13 cellular contexts compared by ENCODE assay signal in the genomic region with DNA sequence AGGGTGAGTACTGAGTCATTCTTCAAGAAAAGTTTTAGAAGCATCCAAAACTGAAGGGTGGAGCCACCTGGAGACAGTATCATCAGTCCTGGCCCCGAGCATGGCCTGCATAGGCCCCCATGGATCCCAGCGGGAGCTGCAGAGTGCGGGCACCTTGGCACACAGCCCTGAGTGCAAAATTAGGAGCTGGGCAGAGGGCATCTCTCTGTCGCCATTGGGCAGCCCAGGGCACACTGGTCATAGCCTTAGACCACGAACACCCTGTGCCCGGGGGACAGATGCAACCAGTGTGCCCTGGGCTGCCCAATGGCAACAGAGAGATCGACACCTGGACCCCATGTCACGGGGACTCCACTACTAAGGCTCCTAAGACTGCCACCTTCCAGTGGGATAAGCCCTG. TPM values are rescaled to one million over a fixed set of nuclear protein-coding genes. Genes with fewer than 3 reads are reported as not detected.
DNase-seq lines count a peak whose midpoint lies in the region; ATAC-seq and TF ChIP-seq lines count a peak whose summit lies in the region.
"Had no signal": no experiment of that assay in that cellular context is flagged by ENCODE, and none has a peak within 500 bp of the region (broad histone marks: within the 10 kb centered on the region; RNA-seq: fewer than 3 reads in every experiment).

No MANE protein-coding gene starts in this region.

- H3K4me3 ChIP-seq in gastrocnemius medialis = peak overlapping the region in 2 of 4 donors; percentile 41 to 43
- H3K4me3 ChIP-seq: GM12878 had no signal

- peaks cover 5% of the 10 kb centered on the region for H3K36me3 Mint-ChIP-seq in activated T-helper 17 cell treated with anti-CD3 and anti-CD28 coated beads, Interleukin-2, amount 50 U/mL, for 72 hours (ENCODE audit: low read depth)
- H3K36me3 Mint-ChIP-seq: CD14-positive monocyte had no signal

- no peaks in the 10 kb centered on the region for H3K27me3 ChIP-seq in gastrocnemius medialis

- H3K4me3 Mint-ChIP-seq in stimulated activated naive CD8-positive, alpha-beta T cell treated with anti-CD3 and anti-CD28 coated beads, Interleukin-15, amount 100 ng/mL, for 72 hours = no peak overlapping the region
- H3K4me3 Mint-ChIP-seq in activated T-helper 17 cell treated with anti-CD3 and anti-CD28 coated beads, Interleukin-2, amount 50 U/mL, for 72 hours = peak overlapping the region; percentile 73
- H3K4me3 Mint-ChIP-seq: CD14-positive monocyte; CD8-positive, alpha-beta T cell had no signal

- H3K27me3 Mint-ChIP-seq in stimulated activated naive CD8-positive, alpha-beta T cell treated with anti-CD3 and anti-CD28 coated beads, Interleukin-15, amount 100 ng/mL, for 72 hours = peaks cover 50% of the 10 kb centered on the region
- H3K27me3 Mint-ChIP-seq in activated T-helper 17 cell treated with anti-CD3 and anti-CD28 coated beads, Interleukin-2, amount 50 U/mL, for 72 hours = peaks cover 7% of the 10 kb centered on the region

- DNase-seq in stimulated activated naive CD8-positive, alpha-beta T cell treated with anti-CD3 and anti-CD28 coated beads, Interleukin-15, amount 100 ng/mL, for 72 hours = no peak
- no peak for DNase-seq in stimulated activated naive CD8-positive, alpha-beta T cell treated with anti-CD3 and anti-CD28 coated beads, Interleukin-15, Interleukin-2, amounts not matched to agents 100 U/mL and 50 U/mL, for 24 hours
- DNase-seq in gastrocnemius medialis (peak in 1 of 2 donors; percentile 53), T-helper 2 cell (no peak), left lobe of liver (ENCODE audit: low spot score) (no peak)
- no peak for DNase-seq in activated CD4-positive, CD25-positive, alpha-beta regulatory T cell treated with anti-CD3 and anti-CD28 coated beads, Interleukin-2, amount 50 U/mL, for 72 hours
- DNase-seq: CD8-positive, alpha-beta T cell; COR-L47; DMS79; IMR-90 had no signal

- peaks cover 5 to 13% of the 10 kb centered on the region in 2 donors for H3K9me3 Mint-ChIP-seq in stimulated activated naive CD8-positive, alpha-beta T cell treated with anti-CD3 and anti-CD28 coated beads, Interleukin-15, amount 100 ng/mL, for 72 hours
- H3K9me3 Mint-ChIP-seq in activated T-helper 17 cell treated with anti-CD3 and anti-CD28 coated beads, Interleukin-2, amount 50 U/mL, for 72 hours = no peaks in the 10 kb centered on the region

- no peaks in the 10 kb centered on the region for H3K36me3 ChIP-seq in gastrocnemius medialis

- in situ Hi-C loops in gastrocnemius medialis (cut with MboI; ENCODE audit: low sequenced_read_pairs in 4 of 4) = no loop called here

- H3K27ac ChIP-seq in gastrocnemius medialis = peak overlapping the region; percentile 90 to 93 (median 90)

- intact Hi-C loops in gastrocnemius medialis (cut with DNase I; ENCODE audit: low total_unique reads) = loop anchor here (1.0 to 10.0 kb wide), 2 partner anchors 33 to 594 kb away; a partner anchor contains a TSS

- peaks cover 24% of the 10 kb centered on the region for H3K4me1 Mint-ChIP-seq in stimulated activated naive CD8-positive, alpha-beta T cell treated with anti-CD3 and anti-CD28 coated beads, Interleukin-15, amount 100 ng/mL, for 72 hours
- H3K4me1 Mint-ChIP-seq in activated T-helper 17 cell treated with anti-CD3 and anti-CD28 coated beads, Interleukin-2, amount 50 U/mL, for 72 hours = peaks cover 22% of the 10 kb centered on the region
- H3K4me1 Mint-ChIP-seq: CD14-positive monocyte had no signal

- no peak for TF ChIP-seq POLR2A in gastrocnemius medialis (IDR thresholded peaks at IDR 0.05)

- peak; percentile 42 for ATAC-seq in stimulated activated naive CD8-positive, alpha-beta T cell treated with anti-CD3 and anti-CD28 coated beads, Interleukin-15, amount 100 ng/mL, for 72 hours
- ATAC-seq in stimulated activated naive CD8-positive, alpha-beta T cell treated with anti-CD3 and anti-CD28 coated beads, Interleukin-15, Interleukin-2, amounts not matched to agents 100 U/mL and 50 U/mL, for 24 hours = no peak
- no peak for ATAC-seq in activated T-helper 17 cell treated with anti-CD3 and anti-CD28 coated beads, Interleukin-2, amount 50 U/mL, for 72 hours (replicated peaks)
- ATAC-seq in gastrocnemius medialis = no peak
- ATAC-seq in left lobe of liver = no peak
- ATAC-seq: CD8-positive, alpha-beta T cell; GM12878 had no signal

- peaks cover 59 to 66% of the 10 kb centered on the region in 2 donors for H3K4me1 ChIP-seq in gastrocnemius medialis

- peak overlapping the region in 1 of 2 donors; percentile 19 for H3K27ac Mint-ChIP-seq in stimulated activated naive CD8-positive, alpha-beta T cell treated with anti-CD3 and anti-CD28 coated beads, Interleukin-15, amount 100 ng/mL, for 72 hours
- no peak overlapping the region for H3K27ac Mint-ChIP-seq in activated T-helper 17 cell treated with anti-CD3 and anti-CD28 coated beads, Interleukin-2, amount 50 U/mL, for 72 hours
- H3K27ac Mint-ChIP-seq: CD8-positive, alpha-beta T cell had no signal

- TF ChIP-seq CTCF in gastrocnemius medialis (IDR thresholded peaks at IDR 0.05 in 4 of 5, conservative IDR thresholded peaks at IDR 0.05 in 1 of 5) = no peak

- peaks cover 0 to 4% (median 0%) of the 10 kb centered on the region in 3 donors for H3K9me3 ChIP-seq in gastrocnemius medialis

RNA-seq across cellular contexts. Expression of a gene that starts 14.6 kb away (rescaled TPM):
- 1 to 10 TPM in 1 of 2 donors, under 1 TPM in 1; 0.63 to 4.9 TPM for total RNA-seq in activated T-helper 17 cell treated with anti-CD3 and anti-CD28 coated beads, Interleukin-2, amount 50 U/mL, for 72 hours
- total RNA-seq in gastrocnemius medialis = 100 to 1,000 TPM in 1 of 4 donors, 10 to 100 TPM in 3; 70.3 to 120 (median 82.8) TPM
- 0.83 TPM for total RNA-seq in left lobe of liver

Comparison
In these comparisons a context has a peak if more than half of its experiments do, and no peak if none do; other contexts are left out.
1. RNA of a gene that starts 14.6 kb away (total RNA-seq): 70.3 to 120 TPM in gastrocnemius medialis; 0.63 to 4.9 TPM in activated T-helper 17 cell treated with anti-CD3 and anti-CD28 coated beads, Interleukin-2, amount 50 U/mL, for 72 hours and 0.83 TPM in left lobe of liver (single experiment); every median in the first group is over 10 times any median in the second.